In genomic region chr5:101977729-101978345, GRCh38 we compare ENCODE assay signal across 8 cellular contexts.
DNase-seq lines count a peak whose midpoint lies in the region; TF ChIP-seq lines count a peak whose summit lies in the region.

No MANE protein-coding gene starts in this region.

- H3K9me2 ChIP-seq in MM.1S (replicated peaks; ENCODE audit: insufficient read depth, low read length): no peaks in the 10 kb centered on the region

- H3K9ac ChIP-seq in MM.1S (ENCODE audit: low read length): no peak overlapping the region

- no peak overlapping the region for H2AFZ ChIP-seq in MM.1S (ENCODE audit: low read length)

- H3K9me3 ChIP-seq in MM.1S (replicated peaks; ENCODE audit: insufficient read depth, low read length): no peaks in the 10 kb centered on the region

- H3F3A ChIP-seq in MM.1S (ENCODE audit: insufficient read depth, low read length): no peaks in the 10 kb centered on the region

- H3K4me1 ChIP-seq in MM.1S (ENCODE audit: low read length): no peaks in the 10 kb centered on the region

- peak; percentile 87 for TF ChIP-seq CTCF in 22Rv1 (IDR thresholded peaks at IDR 0.05)
- TF ChIP-seq CTCF in GM12875 (IDR thresholded peaks at IDR 0.05; ENCODE audit: borderline replicate concordance, insufficient read depth, low read depth, low read length): peak; percentile 49; the same call in 1 of the 2 replicates
- TF ChIP-seq CTCF in HFF-Myc (IDR thresholded peaks at IDR 0.05; ENCODE audit: low read depth, low read length, missing control alignments): peak; percentile 43
- peak; percentile 70 for TF ChIP-seq CTCF in MM.1S (IDR thresholded peaks at IDR 0.05; ENCODE audit: low read length)
- TF ChIP-seq CTCF in foreskin fibroblast (IDR thresholded peaks at IDR 0.05; ENCODE audit: low read depth, low read length): peak; percentile 49

- H3K4me2 ChIP-seq in MM.1S (ENCODE audit: low read depth, low read length): no peak overlapping the region

- no peaks in the 10 kb centered on the region for H4K20me1 ChIP-seq in MM.1S (ENCODE audit: insufficient read depth, low read length)

- H3K4me3 ChIP-seq in GM12875 (ENCODE audit: low read depth, low read length) (no peak overlapping the region), HFF-Myc (replicated peaks; ENCODE audit: low read depth, low read length) (no peak overlapping the region), MM.1S (ENCODE audit: low read length) (no peak overlapping the region), foreskin fibroblast (ENCODE audit: low read depth in 1 of 2, low read length in 2 of 2) (no peak overlapping the region)

- DNase-seq in HFF-Myc (ENCODE audit: extremely low read depth, low read depth) (peak; percentile 12), MM.1S (peak; percentile 71), SHP77 treated with DMSO at 0.1 percent for 48 hours (lab: John Stamatoyannopoulos, UW) (peak; percentile 44), foreskin fibroblast (peak; percentile 0 to 14), smooth muscle cell of the brain vasculature (ENCODE audit: low read depth, low spot score) (peak; percentile 2)
- DNase-seq in central memory CD4-positive, alpha-beta T cell: no peak

- H3K27ac ChIP-seq in 22Rv1: no peak overlapping the region
- no peak overlapping the region for H3K27ac ChIP-seq in MM.1S (ENCODE audit: low read length)

- no peaks in the 10 kb centered on the region for H3K27me3 ChIP-seq in MM.1S (replicated peaks; ENCODE audit: insufficient read depth, low read length)

- no peaks in the 10 kb centered on the region for H3K79me2 ChIP-seq in MM.1S (ENCODE audit: low read length)

- no peaks in the 10 kb centered on the region for H3K36me3 ChIP-seq in MM.1S (replicated peaks; ENCODE audit: insufficient read depth, low read length)
